ENCODE assay signal across 2 cellular contexts in the genomic region with DNA sequence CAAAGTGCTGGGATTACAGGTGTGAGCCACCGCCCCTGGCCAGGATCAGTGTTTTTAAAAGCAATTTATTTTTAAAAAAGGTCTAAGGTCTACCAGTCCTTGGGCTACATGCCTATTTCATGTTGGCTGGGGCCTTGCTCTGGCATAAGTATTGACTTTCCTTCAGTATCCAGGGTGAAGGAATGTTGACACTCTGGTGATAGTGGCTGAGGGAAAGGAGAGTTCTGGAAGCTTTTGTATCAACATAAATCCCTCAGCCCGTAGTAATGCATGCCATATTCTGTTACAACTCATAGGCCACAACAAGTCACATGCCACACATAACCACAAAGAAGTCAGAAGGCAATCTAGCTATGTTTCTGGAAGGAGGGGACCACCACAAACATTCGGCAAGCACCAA.
TF ChIP-seq lines count a peak whose summit lies in the region.

No MANE protein-coding gene starts in this region.

TF ChIP-seq in IMR-90, 13 proteins besides CTCF, POLR2A, EP300 and RAD21:
- TF ChIP-seq, protein P1, sequence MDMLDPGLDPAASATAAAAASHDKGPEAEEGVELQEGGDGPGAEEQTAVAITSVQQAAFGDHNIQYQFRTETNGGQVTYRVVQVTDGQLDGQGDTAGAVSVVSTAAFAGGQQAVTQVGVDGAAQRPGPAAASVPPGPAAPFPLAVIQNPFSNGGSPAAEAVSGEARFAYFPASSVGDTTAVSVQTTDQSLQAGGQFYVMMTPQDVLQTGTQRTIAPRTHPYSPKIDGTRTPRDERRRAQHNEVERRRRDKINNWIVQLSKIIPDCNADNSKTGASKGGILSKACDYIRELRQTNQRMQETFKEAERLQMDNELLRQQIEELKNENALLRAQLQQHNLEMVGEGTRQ (IDR thresholded peaks at IDR 0.05; ENCODE audit: low read depth, low read length) = peak; percentile 44; the same call in 1 of the 2 replicates
- TF ChIP-seq, protein P2, sequence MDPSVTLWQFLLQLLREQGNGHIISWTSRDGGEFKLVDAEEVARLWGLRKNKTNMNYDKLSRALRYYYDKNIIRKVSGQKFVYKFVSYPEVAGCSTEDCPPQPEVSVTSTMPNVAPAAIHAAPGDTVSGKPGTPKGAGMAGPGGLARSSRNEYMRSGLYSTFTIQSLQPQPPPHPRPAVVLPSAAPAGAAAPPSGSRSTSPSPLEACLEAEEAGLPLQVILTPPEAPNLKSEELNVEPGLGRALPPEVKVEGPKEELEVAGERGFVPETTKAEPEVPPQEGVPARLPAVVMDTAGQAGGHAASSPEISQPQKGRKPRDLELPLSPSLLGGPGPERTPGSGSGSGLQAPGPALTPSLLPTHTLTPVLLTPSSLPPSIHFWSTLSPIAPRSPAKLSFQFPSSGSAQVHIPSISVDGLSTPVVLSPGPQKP (IDR thresholded peaks at IDR 0.05; ENCODE audit: borderline replicate concordance, low read depth, low read length) = no peak

TF ChIP-seq in H1, 55 proteins besides CTCF, POLR2A, EP300 and RAD21:
- no peak for TF ChIP-seq ASH2L (IDR thresholded peaks at IDR 0.05; ENCODE audit: low read length)
- TF ChIP-seq, protein P3, sequence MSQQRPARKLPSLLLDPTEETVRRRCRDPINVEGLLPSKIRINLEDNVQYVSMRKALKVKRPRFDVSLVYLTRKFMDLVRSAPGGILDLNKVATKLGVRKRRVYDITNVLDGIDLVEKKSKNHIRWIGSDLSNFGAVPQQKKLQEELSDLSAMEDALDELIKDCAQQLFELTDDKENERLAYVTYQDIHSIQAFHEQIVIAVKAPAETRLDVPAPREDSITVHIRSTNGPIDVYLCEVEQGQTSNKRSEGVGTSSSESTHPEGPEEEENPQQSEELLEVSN (IDR thresholded peaks at IDR 0.05) = no peak
- TF ChIP-seq, protein P4, sequence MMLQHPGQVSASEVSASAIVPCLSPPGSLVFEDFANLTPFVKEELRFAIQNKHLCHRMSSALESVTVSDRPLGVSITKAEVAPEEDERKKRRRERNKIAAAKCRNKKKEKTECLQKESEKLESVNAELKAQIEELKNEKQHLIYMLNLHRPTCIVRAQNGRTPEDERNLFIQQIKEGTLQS (IDR thresholded peaks at IDR 0.05; ENCODE audit: insufficient read depth, low read depth, low read length) = no peak
